In genomic region chr2:217752714-217753459, GRCh38 we compare ENCODE assay signal across 26 cellular contexts.
"Had no signal": no experiment of that assay in that cellular context is flagged by ENCODE, and none has a peak within 500 bp of the region (broad histone marks: within the 10 kb centered on the region; RNA-seq: fewer than 3 reads in every experiment).

No MANE protein-coding gene starts in this region.

- H3K9me3 Mint-ChIP-seq: activated CD4-positive, alpha-beta memory T cell treated with anti-CD3 and anti-CD28 coated beads, Interleukin-2, amount 10 ng/mL, durations not matched to agents 7 days and 5 days; activated CD4-positive, alpha-beta T cell treated with anti-CD3 and anti-CD28 coated beads, Interleukin-2, amount 10 ng/mL, durations not matched to agents 24 days and 14 days; activated T-helper 2 cell treated with anti-CD3 and anti-CD28 coated beads, Interferon-gamma antibody, Interleukin-2, Interleukin-4, amounts not matched to agents 10 μg/mL and 5 μg/mL and 100 μg/mL, durations not matched to agents 14 hours and 24 hours and 36 hours; effector memory CD8-positive, alpha-beta T cell; natural killer cell; T-helper 2 cell treated with Interferon-gamma antibody and Interleukin-4, amounts not matched to agents 5 μg/mL and 100 μg/mL, for 36 hours; type B pancreatic cell had no signal

- H3K4me3 Mint-ChIP-seq: activated CD4-positive, alpha-beta memory T cell treated with anti-CD3 and anti-CD28 coated beads, Interleukin-2, amount 10 ng/mL, durations not matched to agents 7 days and 5 days; activated CD4-positive, alpha-beta T cell treated with anti-CD3 and anti-CD28 coated beads, Interleukin-2, amount 10 ng/mL, durations not matched to agents 24 days and 14 days; activated naive CD8-positive, alpha-beta T cell; effector memory CD8-positive, alpha-beta T cell; natural killer cell; T-helper 2 cell treated with Interferon-gamma antibody and Interleukin-4, amounts not matched to agents 5 μg/mL and 100 μg/mL, for 36 hours; type B pancreatic cell had no signal

- H3K4me3 ChIP-seq: body of pancreas, cardiac muscle cell, heart left ventricle, left lung, lower lobe of right lung, psoas muscle, spleen, testis, vagina had no signal

- H3K36me3 ChIP-seq: cardiac muscle cell, heart left ventricle, left lung, lower lobe of right lung, vagina, WERI-Rb-1 had no signal

- H3K4me1 ChIP-seq: left lung, psoas muscle, testis had no signal

- ATAC-seq: activated CD4-positive, CD25-positive, alpha-beta regulatory T cell treated with anti-CD3 and anti-CD28 coated beads, Interleukin-2, amount 50 U/mL, for 24 hours; body of pancreas; effector memory CD8-positive, alpha-beta T cell; heart left ventricle; left lung; lower lobe of right lung; natural killer cell; psoas muscle; right cardiac atrium had no signal

- H3K27ac Mint-ChIP-seq: activated CD4-positive, alpha-beta memory T cell treated with anti-CD3 and anti-CD28 coated beads, Interleukin-2, amount 10 ng/mL, durations not matched to agents 7 days and 5 days; activated naive CD8-positive, alpha-beta T cell; activated T-helper 2 cell treated with anti-CD3 and anti-CD28 coated beads, Interferon-gamma antibody, Interleukin-2, Interleukin-4, amounts not matched to agents 10 μg/mL and 5 μg/mL and 100 μg/mL, durations not matched to agents 14 hours and 24 hours and 36 hours; effector memory CD8-positive, alpha-beta T cell; natural killer cell; T-helper 2 cell treated with Interferon-gamma antibody and Interleukin-4, amounts not matched to agents 5 μg/mL and 100 μg/mL, for 36 hours; type B pancreatic cell had no signal

- H3K27me3 Mint-ChIP-seq: activated naive CD8-positive, alpha-beta T cell had no signal

- H3K36me3 Mint-ChIP-seq: activated naive CD8-positive, alpha-beta T cell; natural killer cell; type B pancreatic cell had no signal

- H3K27me3 ChIP-seq: body of pancreas, cardiac muscle cell, testis, vagina had no signal

- H3K9me3 ChIP-seq: body of pancreas, heart left ventricle, left lung, lower lobe of right lung, psoas muscle, spleen, testis, vagina had no signal

- DNase-seq: activated CD4-positive, alpha-beta memory T cell treated with anti-CD3 and anti-CD28 coated beads, Interleukin-2, amount 10 ng/mL, durations not matched to agents 7 days and 5 days; activated CD4-positive, alpha-beta T cell treated with anti-CD3 and anti-CD28 coated beads, Interleukin-2, amount 10 ng/mL, durations not matched to agents 24 days and 14 days; anterior cingulate cortex; body of pancreas; cerebellar nuclear complex; cortex of kidney; effector memory CD8-positive, alpha-beta T cell; heart left ventricle; hypothalamus; left lung; lower lobe of right lung; natural killer cell; psoas muscle; right cardiac atrium; spleen; stimulated activated naive CD4-positive, alpha-beta T cell; T-helper 1 cell; testis; WERI-Rb-1 had no signal

- H3K27ac ChIP-seq: body of pancreas, cardiac muscle cell, left lung, lower lobe of right lung, psoas muscle, spleen, testis, WERI-Rb-1 had no signal
